ENCODE assay signal across 9 cellular contexts in the genomic region with DNA sequence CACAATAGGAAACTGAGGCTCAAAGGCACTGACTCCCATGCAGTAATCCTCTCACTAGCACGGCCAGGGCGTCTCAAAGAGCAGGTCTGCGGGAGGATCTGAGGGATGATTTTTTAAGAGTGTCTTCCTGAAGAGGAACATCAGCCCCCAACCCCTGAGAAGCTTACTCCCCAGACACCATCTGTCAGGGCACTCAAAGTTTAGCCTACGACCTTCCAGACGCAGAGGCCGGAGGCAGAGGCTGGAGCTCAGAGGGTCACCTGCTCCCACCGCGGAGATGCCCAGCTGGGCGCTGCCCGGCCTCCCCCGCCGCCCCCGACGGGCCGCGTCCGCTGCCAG. TPM values are rescaled to one million over a fixed set of nuclear protein-coding genes. Genes with fewer than 3 reads are reported as not detected.
DNase-seq lines count a peak whose midpoint lies in the region; ATAC-seq, FAIRE-seq and TF ChIP-seq lines count a peak whose summit lies in the region.
"Had no signal": no experiment of that assay in that cellular context is flagged by ENCODE, and none has a peak within 500 bp of the region (broad histone marks: within the 10 kb centered on the region; RNA-seq: fewer than 3 reads in every experiment).

No MANE protein-coding gene starts in this region.

- CTCF ChIA-PET in activated CD8-positive, alpha-beta memory T cell treated with anti-CD3 and anti-CD28 coated beads, Interleukin-2, amount 10 ng/mL, durations not matched to agents 7 days and 5 days (lab: Charles Lee), result interaction anchor here (0.6 to 1.7 kb wide), 6 partner anchors 14 to 165 kb away, joined by 3 to 7 read pairs (median 3); no protein-coding TSS in a partner anchor
- CTCF ChIA-PET in HepG2 (lab: Yijun Ruan, JAX; ENCODE audit: low intra/inter-chr PET ratio, low total read pairs), result no interaction called here

- BruUV-seq in HepG2 (replicated peaks; lab: Mats Ljungman, UMichigan), result no TSS peak

- peak overlapping the region; percentile 75 for H3K9ac ChIP-seq in HepG2 (ENCODE audit: insufficient read depth, low read depth, low read length)

- peaks cover 17% of the 10 kb centered on the region for H3K4me1 Mint-ChIP-seq in activated CD8-positive, alpha-beta memory T cell treated with anti-CD3 and anti-CD28 coated beads, Interleukin-2, amount 10 ng/mL, durations not matched to agents 7 days and 5 days
- H3K4me1 Mint-ChIP-seq in activated naive CD8-positive, alpha-beta T cell treated with anti-CD3 and anti-CD28 coated beads, Interleukin-2, amount 10 ng/mL, durations not matched to agents 7 days and 5 days, result peaks cover 15% of the 10 kb centered on the region

- POLR2A ChIA-PET in activated naive CD8-positive, alpha-beta T cell treated with anti-CD3 and anti-CD28 coated beads, Interleukin-2, amount 10 ng/mL, durations not matched to agents 7 days and 5 days (lab: Charles Lee), result interaction anchor here (0.9 to 2.1 kb wide), 2 partner anchors 17 to 30 kb away, joined by 5 read pairs; no protein-coding TSS in a partner anchor
- POLR2A ChIA-PET in HepG2 (lab: Yijun Ruan, JAX), result interaction anchor here (1.0 to 1.5 kb wide), 2 partner anchors 197 to 431 kb away, joined by 3 read pairs; a partner anchor contains a TSS

- TF ChIP-seq POLR2A in HepG2 (IDR thresholded peaks at IDR 0.05; ENCODE audit: insufficient read depth in 1 of 2, low read depth in 2 of 2, low read length in 2 of 2) (no peak), testis (IDR thresholded peaks at IDR 0.05) (no peak)

- peaks cover 4% of the 10 kb centered on the region for H3K36me3 Mint-ChIP-seq in activated CD8-positive, alpha-beta memory T cell treated with anti-CD3 and anti-CD28 coated beads, Interleukin-2, amount 10 ng/mL, durations not matched to agents 7 days and 5 days
- H3K36me3 Mint-ChIP-seq in activated naive CD8-positive, alpha-beta T cell treated with anti-CD3 and anti-CD28 coated beads, Interleukin-2, amount 10 ng/mL, durations not matched to agents 7 days and 5 days, result peaks cover 3% of the 10 kb centered on the region

- H3K4me1 ChIP-seq in HepG2 (ENCODE audit: insufficient read depth, low read length) (peaks cover 12% of the 10 kb centered on the region), testis (peaks cover 6% of the 10 kb centered on the region)

- no peak for TF ChIP-seq EP300 in HepG2 (IDR thresholded peaks at IDR 0.05; ENCODE audit: low read depth in 2 of 2, low read length in 2 of 2)
- TF ChIP-seq EP300 in HepG2 (CRISPR knock-in tag; IDR thresholded peaks at IDR 0.05; ENCODE audit: borderline replicate concordance), result no peak

- no peaks in the 10 kb centered on the region; the same call in 1 of the 2 replicates for H4K20me1 ChIP-seq in HepG2 (ENCODE audit: insufficient read depth, low read length)

- H3K9me3 ChIP-seq in HepG2 (ENCODE audit: low read length) (no peaks in the 10 kb centered on the region), testis (no peaks in the 10 kb centered on the region)

- no peak for TF ChIP-seq RAD21 in HepG2 (CRISPR knock-in tag; IDR thresholded peaks at IDR 0.05)

- no peaks in the 10 kb centered on the region for H3K27me3 ChIP-seq in HepG2 (ENCODE audit: control insufficient read depth in 1 of 2, insufficient read depth in 2 of 2, low read length in 2 of 2)
- H3K27me3 ChIP-seq in testis, result no peaks in the 10 kb centered on the region

- H3K4me3 ChIP-seq in HepG2 (replicated peaks in 1 of 3; ENCODE audit: insufficient read depth in 1 of 3, low read depth in 2 of 3, low read length in 3 of 3) (peak overlapping the region; percentile 80 to 83 (median 83)), testis (peak overlapping the region; percentile 54 to 62)

- peaks cover 7% of the 10 kb centered on the region for H3K27me3 Mint-ChIP-seq in activated CD8-positive, alpha-beta memory T cell treated with anti-CD3 and anti-CD28 coated beads, Interleukin-2, amount 10 ng/mL, durations not matched to agents 7 days and 5 days
- no peaks in the 10 kb centered on the region for H3K27me3 Mint-ChIP-seq in activated naive CD8-positive, alpha-beta T cell treated with anti-CD3 and anti-CD28 coated beads, Interleukin-2, amount 10 ng/mL, durations not matched to agents 7 days and 5 days

- no peak for DNase-seq in activated CD8-positive, alpha-beta memory T cell treated with anti-CD3 and anti-CD28 coated beads, Interleukin-2, amount 10 ng/mL, durations not matched to agents 7 days and 5 days
- no peak for DNase-seq in activated CD8-positive, alpha-beta memory T cell treated with anti-CD3 and anti-CD28 coated beads for 24 hours
- DNase-seq in activated naive CD8-positive, alpha-beta T cell treated with anti-CD3 and anti-CD28 coated beads, Interleukin-2, amount 10 ng/mL, durations not matched to agents 7 days and 5 days, result no peak
- DNase-seq in HepG2 (ENCODE audit: low spot score) (no peak), testis (no peak)
- no peak for DNase-seq in stimulated activated naive CD4-positive, alpha-beta T cell treated with Interleukin-2 at 50 U/mL for 16 hours (lab: John Stamatoyannopoulos, UW)

- no peak overlapping the region for H3K27ac Mint-ChIP-seq in activated CD8-positive, alpha-beta memory T cell treated with anti-CD3 and anti-CD28 coated beads, Interleukin-2, amount 10 ng/mL, durations not matched to agents 7 days and 5 days
- no peak overlapping the region for H3K27ac Mint-ChIP-seq in activated naive CD8-positive, alpha-beta T cell treated with anti-CD3 and anti-CD28 coated beads, Interleukin-2, amount 10 ng/mL, durations not matched to agents 7 days and 5 days

- no peak for TF ChIP-seq CTCF in HepG2 (CRISPR knock-in tag; IDR thresholded peaks at IDR 0.05)
- no peak for TF ChIP-seq CTCF in testis (IDR thresholded peaks at IDR 0.05)

- in situ Hi-C loops in HepG2 (cut with HindIII; ENCODE audit: extremely low pct_ligation_motif_present, low pct_unique_long_range_greater_than_20kb), result no loop called here

- no peak for FAIRE-seq in HepG2 (lab: Jason Lieb, UNC)

- H3K4me3 Mint-ChIP-seq in activated CD8-positive, alpha-beta memory T cell treated with anti-CD3 and anti-CD28 coated beads, Interleukin-2, amount 10 ng/mL, durations not matched to agents 7 days and 5 days, result peak overlapping the region; percentile 65
- H3K4me3 Mint-ChIP-seq in activated naive CD8-positive, alpha-beta T cell treated with anti-CD3 and anti-CD28 coated beads, Interleukin-2, amount 10 ng/mL, durations not matched to agents 7 days and 5 days, result peak overlapping the region; percentile 72

- peaks cover 12% of the 10 kb centered on the region for H3K79me2 ChIP-seq in HepG2 (ENCODE audit: insufficient read depth, low read length)

- no peak for ATAC-seq in activated CD8-positive, alpha-beta memory T cell treated with anti-CD3 and anti-CD28 coated beads, Interleukin-2, amount 10 ng/mL, durations not matched to agents 7 days and 5 days
- ATAC-seq in activated naive CD8-positive, alpha-beta T cell treated with anti-CD3 and anti-CD28 coated beads, Interleukin-2, amount 10 ng/mL, durations not matched to agents 7 days and 5 days (ENCODE audit: low read depth), result no peak
- no peak for ATAC-seq in HepG2
- no peak for ATAC-seq in HG03565 (IDR thresholded peaks at IDR 0.05; ENCODE audit: unreplicated experiment)
- ATAC-seq in GM18517 (IDR thresholded peaks at IDR 0.05; ENCODE audit: unreplicated experiment), result no peak

- intact Hi-C loops in HepG2 (cut with micrococcal nuclease; ENCODE audit: unreplicated experiment), result no loop called here
- intact Hi-C loops in testis (cut with DNase I; ENCODE audit: low total_unique reads), result no loop called here

- peak overlapping the region; percentile 83 for H3K4me2 ChIP-seq in HepG2 (ENCODE audit: low read depth, low read length)

- 79% methylated on average over 3 of the region's 17 CpGs for WGBS in HepG2 (ENCODE audit: low lambda C conversion rate)
- 17 to 24% methylated on average over 3 to 17 of the region's 17 CpGs for WGBS in testis, 2 donors

- H2AFZ ChIP-seq in HepG2 (ENCODE audit: low read length), result no peak overlapping the region

- no peak overlapping the region for H3K27ac ChIP-seq in HepG2 (ENCODE audit: extremely low read length, insufficient read depth, low read length)
- H3K27ac ChIP-seq in testis, result peak overlapping the region in 1 of 2 donors; percentile 53

- H3K36me3 ChIP-seq in HepG2 (replicated peaks in 1 of 2; ENCODE audit: control insufficient read depth in 1 of 2, insufficient read depth in 2 of 2, low read length in 2 of 2), result peaks cover 8 to 26% of the 10 kb centered on the region in 2 experiments
- H3K36me3 ChIP-seq in testis (ENCODE audit: low read depth, missing control alignments), result no peaks in the 10 kb centered on the region

- H3K9me3 Mint-ChIP-seq in activated CD8-positive, alpha-beta memory T cell treated with anti-CD3 and anti-CD28 coated beads, Interleukin-2, amount 10 ng/mL, durations not matched to agents 7 days and 5 days (ENCODE audit: low read depth), result no peaks in the 10 kb centered on the region
- H3K9me3 Mint-ChIP-seq in activated naive CD8-positive, alpha-beta T cell treated with anti-CD3 and anti-CD28 coated beads, Interleukin-2, amount 10 ng/mL, durations not matched to agents 7 days and 5 days, result no peaks in the 10 kb centered on the region
- H3K9me3 Mint-ChIP-seq: activated naive CD4-positive, alpha-beta T cell treated with anti-CD3 and anti-CD28 coated beads, Interleukin-2, amount 50 U/mL, for 72 hours had no signal

RNA-seq across cellular contexts. Expression of a gene that starts 1.7 kb away (rescaled TPM):
- total RNA-seq in activated CD8-positive, alpha-beta memory T cell treated with anti-CD3 and anti-CD28 coated beads, Interleukin-2, amount 10 ng/mL, durations not matched to agents 7 days and 5 days, result 10 to 100 TPM; 12.1 to 15.2 TPM
- 10 to 100 TPM; 14.1 to 14.9 TPM for total RNA-seq in activated naive CD8-positive, alpha-beta T cell treated with anti-CD3 and anti-CD28 coated beads, Interleukin-2, amount 10 ng/mL, durations not matched to agents 7 days and 5 days
- total RNA-seq in HepG2 (2016; rRNA removed; fragmentation: Illumina TruSeq; extraction: Trizol) (4.4 and 6.0 TPM in 2 replicates), testis (10 to 100 TPM; 19.4 to 25.0 TPM)
- 1.1 and 1.2 TPM in 2 replicates for total RNA-seq in HepG2 (2016; cell fraction: cytosol; rRNA removed; fragmentation: Illumina TruSeq; extraction: Trizol; ENCODE audit: low read depth)
- total RNA-seq in HepG2 (2016; cell fraction: insoluble cytoplasmic fraction; rRNA removed; fragmentation: Illumina TruSeq; extraction: Trizol), result 3.5 and 5.9 TPM in 2 replicates
- total RNA-seq in HepG2 (2016; cell fraction: membrane; rRNA removed; fragmentation: Illumina TruSeq; extraction: Trizol), result 4.0 and 4.1 TPM in 2 replicates
- 3.7 and 3.9 TPM in 2 replicates for total RNA-seq in HepG2 (2016; cell fraction: nucleus; rRNA removed; fragmentation: Illumina TruSeq; extraction: Trizol)
- polyA plus RNA-seq in HepG2 (2011; rRNA removed) (3.8 and 4.8 TPM in 2 replicates), testis (ENCODE audit: insufficient read depth, low read depth, low replicate concordance) (15.4 TPM)
- 3.9 and 5.3 TPM in 2 replicates for polyA plus RNA-seq in HepG2 (2011; cell fraction: cytosol; rRNA removed)
- polyA plus RNA-seq in HepG2 (2011; cell fraction: nucleus; rRNA removed), result 3.7 and 3.8 TPM in 2 replicates
- 3.7 and 4.3 TPM in 2 replicates for polyA plus RNA-seq in HepG2 (2012)
- polyA plus RNA-seq in HepG2 (2016; cell fraction: cytosol; fragmentation: Illumina TruSeq; extraction: Trizol; ENCODE audit: low read depth), result 0.96 and 1.2 TPM in 2 replicates
- polyA plus RNA-seq in HepG2 (2016; cell fraction: insoluble cytoplasmic fraction; fragmentation: Illumina TruSeq; extraction: Trizol; ENCODE audit: low read depth), result 7.4 and 9.5 TPM in 2 replicates
- polyA plus RNA-seq in HepG2 (2016; cell fraction: membrane; fragmentation: Illumina TruSeq; extraction: Trizol; ENCODE audit: low read depth), result 3.4 and 3.5 TPM in 2 replicates
- polyA plus RNA-seq in HepG2 (2016; cell fraction: nucleus; fragmentation: Illumina TruSeq; extraction: Trizol; ENCODE audit: insufficient read depth, low read depth), result 7.3 and 8.5 TPM in 2 replicates
- 5.7 and 8.2 TPM in 2 replicates for polyA minus RNA-seq in HepG2 (2011; rRNA and poly(A)+ RNA removed; ENCODE audit: low replicate concordance)
- polyA minus RNA-seq in HepG2 (2011; cell fraction: cytosol; rRNA and poly(A)+ RNA removed), result 5.0 and 5.4 TPM in 2 replicates
- 3.2 and 3.7 TPM in 2 replicates for polyA minus RNA-seq in HepG2 (2011; cell fraction: nucleus; rRNA and poly(A)+ RNA removed)

RNA-seq across cellular contexts. Expression of a gene that starts 38.4 kb away (rescaled TPM):
- total RNA-seq in activated CD8-positive, alpha-beta memory T cell treated with anti-CD3 and anti-CD28 coated beads, Interleukin-2, amount 10 ng/mL, durations not matched to agents 7 days and 5 days, result 10 to 100 TPM; 22.1 to 23.9 TPM
- total RNA-seq in activated naive CD8-positive, alpha-beta T cell treated with anti-CD3 and anti-CD28 coated beads, Interleukin-2, amount 10 ng/mL, durations not matched to agents 7 days and 5 days, result 10 to 100 TPM; 24.3 to 26.2 TPM
- 8.0 and 8.1 TPM in 2 replicates for total RNA-seq in HepG2 (2016; rRNA removed; fragmentation: Illumina TruSeq; extraction: Trizol)
- 1.4 and 1.5 TPM in 2 replicates for total RNA-seq in HepG2 (2016; cell fraction: cytosol; rRNA removed; fragmentation: Illumina TruSeq; extraction: Trizol; ENCODE audit: low read depth)
- total RNA-seq in HepG2 (2016; cell fraction: insoluble cytoplasmic fraction; rRNA removed; fragmentation: Illumina TruSeq; extraction: Trizol), result 6.1 and 8.8 TPM in 2 replicates
- 4.5 and 5.4 TPM in 2 replicates for total RNA-seq in HepG2 (2016; cell fraction: membrane; rRNA removed; fragmentation: Illumina TruSeq; extraction: Trizol)
- 6.8 and 7.9 TPM in 2 replicates for total RNA-seq in HepG2 (2016; cell fraction: nucleus; rRNA removed; fragmentation: Illumina TruSeq; extraction: Trizol)
- polyA plus RNA-seq in HepG2 (2011; rRNA removed), result 3.8 and 4.1 TPM in 2 replicates
- 2.1 and 2.5 TPM in 2 replicates for polyA plus RNA-seq in HepG2 (2011; cell fraction: cytosol; rRNA removed)
- 12.0 and 13.8 TPM in 2 replicates for polyA plus RNA-seq in HepG2 (2011; cell fraction: nucleus; rRNA removed)
- polyA plus RNA-seq in HepG2 (2012), result 3.9 and 4.3 TPM in 2 replicates
- polyA plus RNA-seq in HepG2 (2016; cell fraction: cytosol; fragmentation: Illumina TruSeq; extraction: Trizol; ENCODE audit: low read depth), result 0.61 and 0.66 TPM in 2 replicates
- 4.8 and 8.0 TPM in 2 replicates for polyA plus RNA-seq in HepG2 (2016; cell fraction: insoluble cytoplasmic fraction; fragmentation: Illumina TruSeq; extraction: Trizol; ENCODE audit: low read depth)
- 1.5 and 1.8 TPM in 2 replicates for polyA plus RNA-seq in HepG2 (2016; cell fraction: membrane; fragmentation: Illumina TruSeq; extraction: Trizol; ENCODE audit: low read depth)
- 15.0 and 16.0 TPM in 2 replicates for polyA plus RNA-seq in HepG2 (2016; cell fraction: nucleus; fragmentation: Illumina TruSeq; extraction: Trizol; ENCODE audit: insufficient read depth, low read depth)
- polyA minus RNA-seq in HepG2 (2011; rRNA and poly(A)+ RNA removed; ENCODE audit: low replicate concordance), result 11.2 and 15.4 TPM in 2 replicates
- 4.7 and 5.1 TPM in 2 replicates for polyA minus RNA-seq in HepG2 (2011; cell fraction: cytosol; rRNA and poly(A)+ RNA removed)
- polyA minus RNA-seq in HepG2 (2011; cell fraction: nucleus; rRNA and poly(A)+ RNA removed), result 10.4 and 12.0 TPM in 2 replicates
- 10 to 100 TPM; 49.3 to 56.7 TPM for total RNA-seq in testis
- polyA plus RNA-seq in testis (ENCODE audit: insufficient read depth, low read depth, low replicate concordance), result 32.1 TPM
